15 cellular contexts compared by ENCODE assay signal in genomic region chr3:123327956-123328850, GRCh38.
DNase-seq lines count a peak whose midpoint lies in the region; ATAC-seq, FAIRE-seq and TF ChIP-seq lines count a peak whose summit lies in the region.
"Had no signal": no experiment of that assay in that cellular context is flagged by ENCODE, and none has a peak within 500 bp of the region (broad histone marks: within the 10 kb centered on the region; RNA-seq: fewer than 3 reads in every experiment).

No MANE protein-coding gene starts in this region.

- H3K4me3 ChIP-seq in right cardiac atrium (ENCODE audit: low read length), result no peak overlapping the region
- H3K4me3 ChIP-seq: prostate gland had no signal

- peak; percentile 32 for FAIRE-seq in urothelium cell line (lab: Jason Lieb, UNC)
- FAIRE-seq: A204.1 had no signal

- intact Hi-C loops in right cardiac atrium (cut with DNase I), result loop anchor here (2.0 to 10.0 kb wide), 7 partner anchors 119 to 234 kb away; partner anchors contain the start of gene ADCY5 (in 1 of the 4)

- no peak overlapping the region for H3K4me3 Mint-ChIP-seq in activated CD8-positive, alpha-beta memory T cell treated with anti-CD3 and anti-CD28 coated beads, Interleukin-2, amount 10 ng/mL, durations not matched to agents 7 days and 5 days
- H3K4me3 Mint-ChIP-seq in WTC11, result no peak overlapping the region
- H3K4me3 Mint-ChIP-seq: activated B cell treated with CpG ODN at 0.5 μM for 24 hours; activated CD4-positive, alpha-beta memory T cell treated with anti-CD3 and anti-CD28 coated beads for 36 hours; activated naive CD8-positive, alpha-beta T cell treated with anti-CD3 and anti-CD28 coated beads, Interleukin-2, amount 10 ng/mL, durations not matched to agents 7 days and 5 days; immature natural killer cell had no signal

- no peak overlapping the region for H3K27ac Mint-ChIP-seq in activated CD8-positive, alpha-beta memory T cell treated with anti-CD3 and anti-CD28 coated beads, Interleukin-2, amount 10 ng/mL, durations not matched to agents 7 days and 5 days
- no peak overlapping the region for H3K27ac Mint-ChIP-seq in WTC11
- H3K27ac Mint-ChIP-seq: activated B cell treated with CpG ODN at 0.5 μM for 24 hours; activated CD4-positive, alpha-beta memory T cell treated with anti-CD3 and anti-CD28 coated beads for 36 hours; activated naive CD8-positive, alpha-beta T cell treated with anti-CD3 and anti-CD28 coated beads, Interleukin-2, amount 10 ng/mL, durations not matched to agents 7 days and 5 days; immature natural killer cell had no signal

- H3K9me3 ChIP-seq in right cardiac atrium (ENCODE audit: control insufficient read depth, low read length), result no peaks in the 10 kb centered on the region
- H3K9me3 ChIP-seq: prostate gland had no signal

- H3K27ac ChIP-seq in right cardiac atrium (ENCODE audit: low read length), result peak overlapping the region; percentile 10
- H3K27ac ChIP-seq: epithelial cell of prostate, prostate gland had no signal

- H3K4me1 ChIP-seq in right cardiac atrium (ENCODE audit: control insufficient read depth, insufficient read depth, low read length), result peaks cover 5% of the 10 kb centered on the region
- H3K4me1 ChIP-seq: prostate gland had no signal

- DNase-seq in activated CD8-positive, alpha-beta memory T cell treated with anti-CD3 and anti-CD28 coated beads, Interleukin-2, amount 10 ng/mL, durations not matched to agents 7 days and 5 days, result no peak
- DNase-seq in activated CD8-positive, alpha-beta memory T cell treated with anti-CD3 and anti-CD28 coated beads, Interleukin-2, amount 50 U/mL, for 48 hours, result no peak
- DNase-seq in WTC11 (ENCODE audit: low spot score) (no peak), right cardiac atrium (peak in 2 of 3 donors; percentile 48 to 50), urothelium cell line (ENCODE audit: low spot score) (no peak), UCSD-AML1 (lab: John Stamatoyannopoulos, UW; ENCODE audit: unreplicated experiment) (no peak)

- H3K4me1 Mint-ChIP-seq in activated CD8-positive, alpha-beta memory T cell treated with anti-CD3 and anti-CD28 coated beads, Interleukin-2, amount 10 ng/mL, durations not matched to agents 7 days and 5 days, result no peaks in the 10 kb centered on the region
- H3K4me1 Mint-ChIP-seq in WTC11, result peaks cover 24% of the 10 kb centered on the region
- H3K4me1 Mint-ChIP-seq: activated B cell treated with CpG ODN at 0.5 μM for 24 hours; activated naive CD8-positive, alpha-beta T cell treated with anti-CD3 and anti-CD28 coated beads, Interleukin-2, amount 10 ng/mL, durations not matched to agents 7 days and 5 days; immature natural killer cell had no signal

- TF ChIP-seq CTCF in WTC11 (IDR thresholded peaks at IDR 0.05), result no peak

- no peaks in the 10 kb centered on the region for H3K36me3 Mint-ChIP-seq in activated CD8-positive, alpha-beta memory T cell treated with anti-CD3 and anti-CD28 coated beads, Interleukin-2, amount 10 ng/mL, durations not matched to agents 7 days and 5 days
- H3K36me3 Mint-ChIP-seq in WTC11, result no peaks in the 10 kb centered on the region
- H3K36me3 Mint-ChIP-seq: activated CD4-positive, alpha-beta memory T cell treated with anti-CD3 and anti-CD28 coated beads for 36 hours; activated naive CD8-positive, alpha-beta T cell treated with anti-CD3 and anti-CD28 coated beads, Interleukin-2, amount 10 ng/mL, durations not matched to agents 7 days and 5 days; immature natural killer cell had no signal

- POLR2A ChIA-PET in WTC11 (lab: Charles Lee), result no interaction called here

- no peaks in the 10 kb centered on the region for H3K9me3 Mint-ChIP-seq in activated CD8-positive, alpha-beta memory T cell treated with anti-CD3 and anti-CD28 coated beads, Interleukin-2, amount 10 ng/mL, durations not matched to agents 7 days and 5 days (ENCODE audit: low read depth)
- H3K9me3 Mint-ChIP-seq in WTC11, result no peaks in the 10 kb centered on the region
- H3K9me3 Mint-ChIP-seq: activated B cell treated with CpG ODN at 0.5 μM for 24 hours; activated CD4-positive, alpha-beta memory T cell treated with anti-CD3 and anti-CD28 coated beads for 36 hours; activated naive CD8-positive, alpha-beta T cell treated with anti-CD3 and anti-CD28 coated beads, Interleukin-2, amount 10 ng/mL, durations not matched to agents 7 days and 5 days; immature natural killer cell had no signal

- no peaks in the 10 kb centered on the region for H3K27me3 Mint-ChIP-seq in activated CD8-positive, alpha-beta memory T cell treated with anti-CD3 and anti-CD28 coated beads, Interleukin-2, amount 10 ng/mL, durations not matched to agents 7 days and 5 days
- H3K27me3 Mint-ChIP-seq in WTC11 (ENCODE audit: low read depth), result no peaks in the 10 kb centered on the region
- H3K27me3 Mint-ChIP-seq: activated CD4-positive, alpha-beta memory T cell treated with anti-CD3 and anti-CD28 coated beads for 36 hours had no signal

- ATAC-seq in activated CD8-positive, alpha-beta memory T cell treated with anti-CD3 and anti-CD28 coated beads, Interleukin-2, amount 10 ng/mL, durations not matched to agents 7 days and 5 days, result peak; percentile 21
- ATAC-seq in WTC11 (0 out of 2 replicates have a peak, but pooled peaks have one; percentile 5), right cardiac atrium (no peak), HG02970 (IDR thresholded peaks at IDR 0.05; ENCODE audit: low FRiP score, unreplicated experiment) (no peak), HG03442 (IDR thresholded peaks at IDR 0.05; ENCODE audit: unreplicated experiment) (no peak)

- H3K27me3 ChIP-seq in right cardiac atrium (ENCODE audit: control insufficient read depth, insufficient read depth), result no peaks in the 10 kb centered on the region

- 64% methylated on average over 25 of the region's 25 CpGs for WGBS in right cardiac atrium

- CTCF ChIA-PET in activated CD8-positive, alpha-beta memory T cell treated with anti-CD3 and anti-CD28 coated beads, Interleukin-2, amount 10 ng/mL, durations not matched to agents 7 days and 5 days (lab: Charles Lee), result interaction anchor here (1.0 to 5.0 kb wide), 6 partner anchors 10 to 232 kb away, joined by 3 to 32 read pairs (median 4); no protein-coding TSS in a partner anchor
- CTCF ChIA-PET in WTC11 (lab: Charles Lee), result interaction anchor here (1.1 to 4.1 kb wide), 7 partner anchors 9 to 161 kb away, joined by 3 to 24 read pairs (median 14); partner anchors contain the start of gene ADCY5

TF ChIP-seq in WTC11, 78 proteins besides CTCF, POLR2A, EP300 and RAD21 (continues in another document):
- no peak for TF ChIP-seq NFATC4 (CRISPR knock-in tag; IDR thresholded peaks at IDR 0.05)
- TF ChIP-seq NR3C1 (CRISPR knock-in tag; conservative IDR thresholded peaks at IDR 0.05; ENCODE audit: low read depth), result no peak
- TF ChIP-seq ZNF532 (CRISPR knock-in tag; IDR thresholded peaks at IDR 0.05; ENCODE audit: borderline replicate concordance), result no peak
- TF ChIP-seq NR2C2 (CRISPR knock-in tag; IDR thresholded peaks at IDR 0.05), result no peak
- TF ChIP-seq SMAD4 (CRISPR knock-in tag; IDR thresholded peaks at IDR 0.05), result no peak
- no peak for TF ChIP-seq CBFB (CRISPR knock-in tag; IDR thresholded peaks at IDR 0.05; ENCODE audit: low read depth)
- no peak for TF ChIP-seq ATF3 (CRISPR knock-in tag; conservative IDR thresholded peaks at IDR 0.05)
- no peak for TF ChIP-seq SP1 (CRISPR knock-in tag; conservative IDR thresholded peaks at IDR 0.05)
- TF ChIP-seq PREB (CRISPR knock-in tag; IDR thresholded peaks at IDR 0.05; ENCODE audit: borderline replicate concordance), result no peak
- no peak for TF ChIP-seq NFYB (CRISPR knock-in tag; conservative IDR thresholded peaks at IDR 0.05; ENCODE audit: low read depth)

Comparison
In these comparisons a context has a peak if more than half of its experiments do, and no peak if none do; other contexts are left out.
1. ATAC-seq: peak in activated CD8-positive, alpha-beta memory T cell treated with anti-CD3 and anti-CD28 coated beads, Interleukin-2, amount 10 ng/mL, durations not matched to agents 7 days and 5 days (single experiment) and WTC11 (single experiment); none in right cardiac atrium (0 of 2), HG02970 (single experiment) and HG03442 (single experiment).
2. DNase-seq: peak in right cardiac atrium (2 of 3); none in activated CD8-positive, alpha-beta memory T cell treated with anti-CD3 and anti-CD28 coated beads, Interleukin-2, amount 10 ng/mL, durations not matched to agents 7 days and 5 days (single experiment), activated CD8-positive, alpha-beta memory T cell treated with anti-CD3 and anti-CD28 coated beads, Interleukin-2, amount 50 U/mL, for 48 hours (single experiment), WTC11 (single experiment), urothelium cell line (single experiment) and UCSD-AML1 (single experiment).